ENCODE assay signal across 14 cellular contexts in the genomic region with DNA sequence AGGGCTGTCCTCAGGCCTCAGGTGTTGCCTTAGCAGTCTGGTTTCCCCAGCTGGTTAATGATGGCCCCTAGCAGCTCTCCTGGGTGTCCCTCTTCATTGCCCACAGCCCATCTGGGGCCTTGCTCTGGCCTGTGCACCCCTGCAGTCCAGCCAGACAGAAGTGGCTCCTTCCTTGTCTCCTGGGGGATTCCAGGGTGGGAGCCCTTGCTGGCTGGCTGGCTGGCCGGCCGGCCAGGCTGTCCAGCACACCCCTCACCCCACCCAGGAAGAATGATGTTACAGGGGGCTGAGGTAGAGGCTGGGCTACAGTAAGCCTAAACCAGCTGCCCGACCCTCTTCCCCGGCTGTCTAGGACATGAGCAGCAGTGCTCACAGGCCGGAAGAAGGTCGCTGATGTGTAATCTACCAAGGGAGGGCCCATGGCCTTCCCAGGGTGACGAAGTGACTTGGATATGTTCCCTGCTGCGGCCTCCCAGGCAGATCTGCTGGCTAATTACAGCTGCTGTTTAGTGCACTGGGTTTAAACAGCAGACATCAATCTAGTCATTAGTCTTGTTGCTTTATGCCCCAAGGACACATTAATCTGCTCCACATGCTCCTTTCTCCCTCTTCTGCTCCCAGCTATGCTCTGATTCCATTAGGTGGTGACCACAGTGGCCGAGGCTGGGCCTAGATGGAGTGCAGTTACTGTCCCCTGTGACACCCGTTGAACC. TPM values are rescaled to one million over a fixed set of nuclear protein-coding genes. Genes with fewer than 3 reads are reported as not detected.
DNase-seq lines count a peak whose midpoint lies in the region; ATAC-seq and TF ChIP-seq lines count a peak whose summit lies in the region.
"Had no signal": no experiment of that assay in that cellular context is flagged by ENCODE, and none has a peak within 500 bp of the region (broad histone marks: within the 10 kb centered on the region; RNA-seq: fewer than 3 reads in every experiment).

No MANE protein-coding gene starts in this region.

- H3K36me3 Mint-ChIP-seq in activated T-helper 17 cell treated with anti-CD3 and anti-CD28 coated beads, Interleukin-2, amount 50 U/mL, for 72 hours (ENCODE audit: low read depth) = peaks cover 68% of the 10 kb centered on the region
- peaks cover 0 to 52% (median 4%) of the 10 kb centered on the region in 3 donors for H3K36me3 Mint-ChIP-seq in naive thymus-derived CD8-positive, alpha-beta T cell

- no peaks in the 10 kb centered on the region for H3K9me3 Mint-ChIP-seq in activated T-helper 17 cell treated with anti-CD3 and anti-CD28 coated beads, Interleukin-2, amount 50 U/mL, for 72 hours
- H3K9me3 Mint-ChIP-seq in naive thymus-derived CD8-positive, alpha-beta T cell = no peaks in the 10 kb centered on the region
- H3K9me3 Mint-ChIP-seq: activated CD4-positive, alpha-beta memory T cell treated with anti-CD3 and anti-CD28 coated beads, Interleukin-2, amount 10 ng/mL, durations not matched to agents 7 days and 5 days had no signal

- H3K27ac ChIP-seq in HEK293 (ENCODE audit: extremely low read depth, low read depth, low read length) (no peak overlapping the region), spleen (peak overlapping the region in 6 of 8 donors; percentile 1 to 70 (median 47))
- H3K27ac ChIP-seq: hepatocyte, sigmoid colon had no signal

- H3K9me3 ChIP-seq in HEK293 (ENCODE audit: control insufficient read depth, insufficient read depth, low read depth, low read length) (no peaks in the 10 kb centered on the region), spleen (no peaks in the 10 kb centered on the region)
- H3K9me3 ChIP-seq: sigmoid colon had no signal

- 63 to 82% (median 79%) methylated on average over 10 of the region's 10 CpGs for WGBS in spleen, 5 donors

- peak overlapping the region; percentile 20 for H3K27ac Mint-ChIP-seq in activated T-helper 17 cell treated with anti-CD3 and anti-CD28 coated beads, Interleukin-2, amount 50 U/mL, for 72 hours
- peak overlapping the region in 1 of 10 donors; percentile 69 for H3K27ac Mint-ChIP-seq in naive thymus-derived CD8-positive, alpha-beta T cell
- H3K27ac Mint-ChIP-seq: activated CD4-positive, alpha-beta memory T cell treated with anti-CD3 and anti-CD28 coated beads, Interleukin-2, amount 10 ng/mL, durations not matched to agents 7 days and 5 days had no signal

- no peaks in the 10 kb centered on the region for H3K4me1 Mint-ChIP-seq in activated T-helper 17 cell treated with anti-CD3 and anti-CD28 coated beads, Interleukin-2, amount 50 U/mL, for 72 hours
- H3K4me1 Mint-ChIP-seq in naive thymus-derived CD8-positive, alpha-beta T cell = peaks cover 0 to 4% (median under 1%) of the 10 kb centered on the region in 4 donors
- H3K4me1 Mint-ChIP-seq: activated CD4-positive, alpha-beta memory T cell treated with anti-CD3 and anti-CD28 coated beads, Interleukin-2, amount 10 ng/mL, durations not matched to agents 7 days and 5 days had no signal

- H3K27me3 Mint-ChIP-seq in activated T-helper 17 cell treated with anti-CD3 and anti-CD28 coated beads, Interleukin-2, amount 50 U/mL, for 72 hours = no peaks in the 10 kb centered on the region
- no peaks in the 10 kb centered on the region for H3K27me3 Mint-ChIP-seq in naive thymus-derived CD8-positive, alpha-beta T cell
- H3K27me3 Mint-ChIP-seq: activated CD4-positive, alpha-beta memory T cell treated with anti-CD3 and anti-CD28 coated beads, Interleukin-2, amount 10 ng/mL, durations not matched to agents 7 days and 5 days had no signal

- H3K4me1 ChIP-seq in HEK293 (ENCODE audit: control insufficient read depth, insufficient read depth, low read length) (no peaks in the 10 kb centered on the region), spleen (peaks cover 0 to 36% (median 10%) of the 10 kb centered on the region in 6 donors)
- H3K4me1 ChIP-seq: sigmoid colon had no signal

- peak; percentile 65 for DNase-seq in left cardiac atrium
- no peak for DNase-seq in spleen
- no peak for DNase-seq in naive thymus-derived CD8-positive, alpha-beta T cell
- DNase-seq: activated CD4-positive, alpha-beta memory T cell treated with anti-CD3 and anti-CD28 coated beads, Interleukin-2, amount 10 ng/mL, durations not matched to agents 7 days and 5 days; NCI-H2107; SHP77; sigmoid colon; stimulated activated naive CD8-positive, alpha-beta T cell treated with anti-CD3 and anti-CD28 coated beads, Interleukin-15, Interleukin-2, amounts not matched to agents 100 U/mL and 50 U/mL, for 24 hours had no signal

- no peak overlapping the region for H3K4me3 Mint-ChIP-seq in activated T-helper 17 cell treated with anti-CD3 and anti-CD28 coated beads, Interleukin-2, amount 50 U/mL, for 72 hours
- no peak overlapping the region for H3K4me3 Mint-ChIP-seq in naive thymus-derived CD8-positive, alpha-beta T cell
- H3K4me3 Mint-ChIP-seq: activated CD4-positive, alpha-beta memory T cell treated with anti-CD3 and anti-CD28 coated beads, Interleukin-2, amount 10 ng/mL, durations not matched to agents 7 days and 5 days had no signal

- TF ChIP-seq CTCF in HEK293 (tag by site-specific recombination; IDR thresholded peaks at IDR 0.05) = no peak
- no peak for TF ChIP-seq CTCF in spleen (IDR thresholded peaks at IDR 0.05 in 8 of 11, conservative IDR thresholded peaks at IDR 0.05 in 3 of 11)

- CTCF ChIA-PET in HEK293 (lab: Yijun Ruan, JAX) = no interaction called here

- intact Hi-C loops in left cardiac atrium (cut with DNase I) = no loop called here
- intact Hi-C loops in spleen (cut with DNase I; ENCODE audit: low total_unique reads) = no loop called here

- no peak for ATAC-seq in activated T-helper 17 cell treated with anti-CD3 and anti-CD28 coated beads, Interleukin-2, amount 50 U/mL, for 72 hours (replicated peaks)
- peak; percentile 80 to 85 for ATAC-seq in left cardiac atrium
- ATAC-seq in naive thymus-derived CD8-positive, alpha-beta T cell = no peak
- ATAC-seq in HG03439 (IDR thresholded peaks at IDR 0.05; ENCODE audit: unreplicated experiment) = no peak
- no peak for ATAC-seq in HG03520 (IDR thresholded peaks at IDR 0.05; ENCODE audit: unreplicated experiment)
- ATAC-seq: stimulated activated naive CD8-positive, alpha-beta T cell treated with anti-CD3 and anti-CD28 coated beads, Interleukin-15, Interleukin-2, amounts not matched to agents 100 U/mL and 50 U/mL, for 24 hours had no signal

- H3K4me3 ChIP-seq in HEK293 (ENCODE audit: low read depth, low read length) (no peak overlapping the region), spleen (no peak overlapping the region)
- H3K4me3 ChIP-seq: hepatocyte, sigmoid colon had no signal

- H3K36me3 ChIP-seq in HEK293 (ENCODE audit: control insufficient read depth in 2 of 2, insufficient read depth in 1 of 2, low read length in 2 of 2) (peaks cover 0 to 52% of the 10 kb centered on the region in 2 experiments; a peak in 2 of 3 replicates), spleen (peaks cover 0 to 100% (median 41%) of the 10 kb centered on the region in 6 donors)

- POLR2A ChIA-PET in HEK293 (lab: Yijun Ruan, JAX) = interaction anchor here (0.7 kb wide), 1 partner anchor 79 kb away, joined by 3 read pairs; no protein-coding TSS in a partner anchor
- POLR2A ChIA-PET in naive thymus-derived CD8-positive, alpha-beta T cell (lab: Charles Lee) = no interaction called here

- TF ChIP-seq POLR2A in spleen (IDR thresholded peaks at IDR 0.05) = no peak

- no peaks in the 10 kb centered on the region for H3K27me3 ChIP-seq in spleen (replicated peaks in 1 of 7)
- H3K27me3 ChIP-seq: hepatocyte, sigmoid colon had no signal

TF ChIP-seq in HEK293, 187 proteins besides CTCF, POLR2A, EP300 and RAD21:
- no peak for TF ChIP-seq PRDM1 (tag by site-specific recombination; IDR thresholded peaks at IDR 0.05)
- TF ChIP-seq GLIS1 (tag by site-specific recombination; IDR thresholded peaks at IDR 0.05) = peak; percentile 42

RNA-seq across cellular contexts. Expression of gene LRRC4, which starts 53.8 kb away (rescaled TPM):
- under 1 TPM in 1 of 2 donors, not detected in 1; 0.13 TPM for total RNA-seq in activated T-helper 17 cell treated with anti-CD3 and anti-CD28 coated beads, Interleukin-2, amount 50 U/mL, for 72 hours
- 1 to 10 TPM; 3.9 to 8.3 TPM for total RNA-seq in left cardiac atrium
- 10 to 100 TPM; 13.7 to 43.4 (median 18.3) TPM for total RNA-seq in spleen
- 1 to 10 TPM in 2 of 3 donors, under 1 TPM in 1; 0.78 to 3.7 (median 1.4) TPM for polyA plus RNA-seq in spleen
- total RNA-seq in naive thymus-derived CD8-positive, alpha-beta T cell = under 1 TPM in 1 of 2 experiments, not detected in 1; 0.22 TPM
- under 1 TPM in 1 of 3 donors, not detected in 2; 0.15 TPM for polyA plus RNA-seq in naive thymus-derived CD8-positive, alpha-beta T cell
- total RNA-seq: activated CD4-positive, alpha-beta memory T cell treated with anti-CD3 and anti-CD28 coated beads, Interleukin-2, amount 10 ng/mL, durations not matched to agents 7 days and 5 days; H4 had no signal

Comparison
In these comparisons a context has a peak if more than half of its experiments do, and no peak if none do; other contexts are left out.
1. ATAC-seq: peak in left cardiac atrium (2 of 2); none in activated T-helper 17 cell treated with anti-CD3 and anti-CD28 coated beads, Interleukin-2, amount 50 U/mL, for 72 hours (single experiment), naive thymus-derived CD8-positive, alpha-beta T cell (0 of 2), HG03439 (single experiment) and HG03520 (single experiment).